ENCODE assay signal across 29 cellular contexts in the genomic region with DNA sequence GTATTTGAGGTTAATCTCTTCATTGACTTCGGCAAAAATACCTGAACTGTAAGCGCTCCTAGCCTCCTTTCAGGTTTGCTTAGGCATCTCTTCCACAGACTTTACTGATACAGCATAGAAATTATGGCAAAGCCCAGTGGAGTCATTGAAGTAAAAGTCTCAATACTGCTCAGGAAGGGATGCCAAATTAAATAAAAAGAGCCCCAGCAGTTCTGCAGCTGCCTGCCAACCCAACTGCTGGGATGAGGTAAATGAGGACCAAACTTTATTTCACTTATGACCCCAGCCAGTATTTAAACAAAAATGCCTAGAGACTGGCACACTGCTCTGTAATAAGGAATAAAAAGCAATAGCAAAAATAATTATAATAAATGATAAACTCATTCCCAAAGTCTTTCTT.
"Had no signal": no experiment of that assay in that cellular context is flagged by ENCODE, and none has a peak within 500 bp of the region (broad histone marks: within the 10 kb centered on the region; RNA-seq: fewer than 3 reads in every experiment).

No MANE protein-coding gene starts in this region.

- H3K4me2 ChIP-seq: SK-N-SH had no signal

- H3K9me2 ChIP-seq: SK-N-SH had no signal

- H3K27ac ChIP-seq: Peyer's patch, SJSA1 had no signal

- H3K4me3 ChIP-seq: Peyer's patch, SJSA1 had no signal

- H3K9me3 ChIP-seq: Peyer's patch, SJSA1, SK-N-SH had no signal

- H3K4me1 ChIP-seq: Peyer's patch, SJSA1 had no signal

- H3K36me3 ChIP-seq: Peyer's patch, SJSA1 had no signal

- DNase-seq: Kasumi-1, KG1, MM.1S, MV-4-11, NCI-H1092, NCI-H1105, NCI-H1417 treated with DMSO at 0.1 percent for 48 hours, NCI-H1436 treated with DMSO at 0.1 percent for 48 hours, NCI-H1694 treated with DMSO at 0.1 percent for 48 hours, NCI-H187 treated with DMSO at 0.1 percent for 48 hours, NCI-H2029, NCI-H2081, NCI-H2171 treated with DMSO at 0.1 percent for 48 hours, NCI-H2227 treated with DMSO at 0.1 percent for 48 hours, NCI-H345, NCI-H446, NCI-H510A treated with DMSO at 0.1 percent for 48 hours, NCI-H524 treated with DMSO at 0.1 percent for 48 hours, NCI-H526 treated with DMSO at 0.1 percent for 48 hours, NCI-H774, OCI-M1, PC-3, Peyer's patch, Right ventricle myocardium superior, RPMI8226, SHP77 treated with DMSO at 0.1 percent for 48 hours, SK-N-SH, SW 1271 had no signal

- H3K27me3 ChIP-seq: Peyer's patch had no signal
